In genomic region chr14:62162998-62163589, GRCh38 we compare ENCODE assay signal across 8 cellular contexts.
DNase-seq lines count a peak whose midpoint lies in the region; ATAC-seq and TF ChIP-seq lines count a peak whose summit lies in the region.

No MANE protein-coding gene starts in this region.

- ATAC-seq in HG03432 (IDR thresholded peaks at IDR 0.05; ENCODE audit: unreplicated experiment), result peak; percentile 66
- peak; percentile 90 for ATAC-seq in left lobe of liver
- no peak for ATAC-seq in GM19035 (IDR thresholded peaks at IDR 0.05; ENCODE audit: unreplicated experiment)

- peak; percentile 92 for TF ChIP-seq CTCF in AG10803 (conservative IDR thresholded peaks at IDR 0.05; ENCODE audit: low read length)
- peak; percentile 78 for TF ChIP-seq CTCF in GM12873 (IDR thresholded peaks at IDR 0.05; ENCODE audit: insufficient read depth, low read depth, low read length, missing control alignments)

- no peak overlapping the region for H3K4me3 ChIP-seq in AG10803 (ENCODE audit: low read length)

- DNase-seq in AG10803 (ENCODE audit: low read depth) (peak; percentile 43), NCI-H748 (lab: John Stamatoyannopoulos, UW; ENCODE audit: unreplicated experiment) (peak; percentile 83), cerebellum (ENCODE audit: low spot score) (peak; percentile 50), left lobe of liver (ENCODE audit: low spot score) (no peak), NK-92 (lab: John Stamatoyannopoulos, UW; ENCODE audit: unreplicated experiment) (no peak)

Comparison
In these comparisons a context has a peak if more than half of its experiments do, and no peak if none do; other contexts are left out.
1. DNase-seq: peak in AG10803 (single experiment), NCI-H748 (single experiment) and cerebellum (single experiment); none in left lobe of liver (single experiment) and NK-92 (single experiment).